ENCODE assay signal across 30 cellular contexts in the genomic region with DNA sequence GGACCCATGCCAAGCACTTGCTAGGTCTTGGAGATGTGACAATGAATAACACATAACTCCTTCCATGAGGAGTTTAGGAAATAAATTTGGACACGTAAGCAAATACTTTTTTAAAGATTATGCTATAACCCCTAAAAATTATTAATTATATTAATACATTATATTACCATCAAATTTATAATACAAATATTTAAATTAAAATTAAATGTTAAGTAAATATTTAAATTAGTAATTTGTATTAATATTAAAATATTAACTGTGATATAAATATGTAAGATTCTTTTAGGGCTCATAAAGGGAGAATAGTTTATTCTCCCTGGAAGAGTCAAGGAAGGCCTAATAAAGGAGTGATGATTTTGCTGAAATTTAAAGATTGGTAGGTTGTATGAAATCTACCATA.
"Had no signal": no experiment of that assay in that cellular context is flagged by ENCODE, and none has a peak within 500 bp of the region (broad histone marks: within the 10 kb centered on the region; RNA-seq: fewer than 3 reads in every experiment).

No MANE protein-coding gene starts in this region.

- H3K27ac ChIP-seq: brain microvascular endothelial cell, gastrocnemius medialis, heart left ventricle had no signal

- DNase-seq: activated CD4-positive, alpha-beta memory T cell treated with anti-CD3 and anti-CD28 coated beads, Interleukin-2, amount 10 ng/mL, durations not matched to agents 7 days and 5 days; activated CD4-positive, alpha-beta T cell treated with anti-CD3 and anti-CD28 coated beads for 1 hour; activated CD4-positive, alpha-beta T cell treated with anti-CD3 and anti-CD28 coated beads for 4 hours; activated CD4-positive, alpha-beta T cell treated with anti-CD3 and anti-CD28 coated beads, Interleukin-2, amount 10 ng/mL, durations not matched to agents 7 days and 5 days; activated CD4-positive, alpha-beta T cell treated with anti-CD3 and anti-CD28 coated beads, Interleukin-2, amount 50 U/mL, for 4 hours; activated CD8-positive, alpha-beta memory T cell treated with anti-CD3 and anti-CD28 coated beads for 24 hours; activated effector memory CD4-positive, alpha-beta T cell treated with Interleukin-2 at 50 U/mL for 16 hours; activated gamma-delta T cell treated with Interleukin-2 at 50 U/mL for 16 hours; activated naive CD4-positive, alpha-beta T cell treated with anti-CD3 and anti-CD28 coated beads, Interleukin-2, amount 50 U/mL, for 16 hours; activated naive CD4-positive, alpha-beta T cell treated with Interleukin-2 at 50 U/mL for 16 hours; activated T-cell treated with anti-CD3 and anti-CD28 coated beads, Interleukin-2, amount 50 U/mL, for 4 hours; amniotic stem cell; anterior cingulate cortex; brain microvascular endothelial cell; cortex of kidney; dermis blood vessel endothelial cell; effector CD4-positive, alpha-beta T cell; effector memory CD8-positive, alpha-beta T cell; foreskin fibroblast; gastrocnemius medialis; glutamatergic neuron; heart left ventricle; SW 1271; T-cell; T-helper 17 cell; T1000 had no signal

- H3K9me3 ChIP-seq: gastrocnemius medialis, heart left ventricle had no signal

- H3K36me3 ChIP-seq: brain microvascular endothelial cell, gastrocnemius medialis, heart left ventricle had no signal

- H3K27me3 ChIP-seq: brain microvascular endothelial cell, gastrocnemius medialis, heart left ventricle had no signal

- H3K4me1 ChIP-seq: gastrocnemius medialis, heart left ventricle had no signal

- FAIRE-seq: astrocyte, bronchial epithelial cell had no signal

- H3K4me3 ChIP-seq: gastrocnemius medialis, heart left ventricle had no signal

- ATAC-seq: activated T-cell treated with anti-CD3 and anti-CD28 coated beads, Interleukin-2, amount 50 U/mL, for 4 hours; activated T-helper 17 cell treated with anti-CD3 and anti-CD28 coated beads, Interleukin-2, amount 50 U/mL, for 72 hours; effector memory CD8-positive, alpha-beta T cell; esophagus mucosa; gastrocnemius medialis; heart left ventricle; T-cell; T-helper 17 cell had no signal
